Comparison of ENCODE assay signal across 32 cellular contexts in genomic region chr14:85050180-85050579, GRCh38.
"Had no signal": no experiment of that assay in that cellular context is flagged by ENCODE, and none has a peak within 500 bp of the region (broad histone marks: within the 10 kb centered on the region; RNA-seq: fewer than 3 reads in every experiment).

No MANE protein-coding gene starts in this region.

- H3K9me2 ChIP-seq: SK-N-SH had no signal

- H3K9ac ChIP-seq: SK-N-SH had no signal

- ATAC-seq: PC-3 had no signal

- DNase-seq: Karpas-422, NCI-H1048, NCI-H1092 treated with DMSO at 0.1 percent for 48 hours, NCI-H1105 treated with DMSO at 0.1 percent for 48 hours, NCI-H1417, NCI-H1436, NCI-H146, NCI-H1694, NCI-H187, NCI-H1930, NCI-H2029 treated with DMSO at 0.1 percent for 48 hours, NCI-H2081 treated with DMSO at 0.1 percent for 48 hours, NCI-H2107, NCI-H2171, NCI-H226, NCI-H446 treated with DMSO at 0.1 percent for 48 hours, NCI-H510A, NCI-H524, NCI-H526, NCI-H69, NCI-H748 treated with DMSO at 0.1 percent for 48 hours, NCI-H82, OCI-M1, PC-3, Peyer's patch, Right ventricle myocardium superior, RPMI8226, SHP77 treated with DMSO at 0.1 percent for 48 hours, SK-N-SH, SW 1271, T-helper 1 cell had no signal

- H3K4me2 ChIP-seq: SK-N-SH had no signal

- H3K9me3 ChIP-seq: SJSA1, SK-N-SH had no signal

- H3K27ac ChIP-seq: Peyer's patch, SJSA1 had no signal

- H3K4me3 ChIP-seq: Peyer's patch, SJSA1 had no signal

- H3K4me1 ChIP-seq: Peyer's patch, SJSA1 had no signal

- H3K36me3 ChIP-seq: Peyer's patch, SJSA1 had no signal

- H3K27me3 ChIP-seq: Peyer's patch, SJSA1 had no signal
